ENCODE assay signal across 1 cellular context in genomic region chr1:183473286-183473536, GRCh38.
TF ChIP-seq lines count a peak whose summit lies in the region.

No MANE protein-coding gene starts in this region.

TF ChIP-seq in WTC11, 78 proteins besides CTCF, POLR2A, EP300 and RAD21 (continued from another document):
- TF ChIP-seq ATF3 (CRISPR knock-in tag; conservative IDR thresholded peaks at IDR 0.05) (no peak), CREB1 (CRISPR knock-in tag; IDR thresholded peaks at IDR 0.05) (no peak)
